12 cellular contexts compared by ENCODE assay signal in genomic region chr2:96409543-96410184, GRCh38.
A peak's percentile ranks its signal among the peaks of the same experiment; 100 is the strongest.
DNase-seq lines count a peak whose midpoint lies in the region; ATAC-seq and TF ChIP-seq lines count a peak whose summit lies in the region.
"Had no signal": no experiment of that assay in that cellular context is flagged by ENCODE, and none has a peak within 500 bp of the region (broad histone marks: within the 10 kb centered on the region; RNA-seq: fewer than 3 reads in every experiment).

No MANE protein-coding gene starts in this region.

- peaks cover 24% of the 10 kb centered on the region for H3K4me1 Mint-ChIP-seq in endodermal cell

- H3K4me3 Mint-ChIP-seq in endodermal cell, result no peak overlapping the region
- H3K4me3 Mint-ChIP-seq: activated naive CD4-positive, alpha-beta T cell treated with anti-CD3 and anti-CD28 coated beads for 36 hours had no signal

- H3K27me3 Mint-ChIP-seq in endodermal cell (ENCODE audit: insufficient read depth), result peaks cover 3% of the 10 kb centered on the region

- H3K4me3 ChIP-seq in endodermal cell (ENCODE audit: low read length), result no peak overlapping the region

- no peaks in the 10 kb centered on the region for H3K27me3 ChIP-seq in endodermal cell (ENCODE audit: control insufficient read depth, insufficient read depth, low read length, poor library complexity, severe bottlenecking)

- peak overlapping the region; percentile 89 for H3K27ac ChIP-seq in endodermal cell (ENCODE audit: low read depth, low read length)
- H3K27ac ChIP-seq: 22Rv1 had no signal

- H3K36me3 Mint-ChIP-seq in endodermal cell (ENCODE audit: low read depth), result no peaks in the 10 kb centered on the region

- DNase-seq in DMS153 treated with DMSO at 0.1 percent for 48 hours (lab: John Stamatoyannopoulos, UW; ENCODE audit: unreplicated experiment), result peak; percentile 1
- DNase-seq in DMS153 (lab: John Stamatoyannopoulos, UW), result no peak
- DNase-seq in NCI-H69 (lab: John Stamatoyannopoulos, UW), result peak; percentile 92
- no peak for DNase-seq in endodermal cell
- DNase-seq in pons (ENCODE audit: low spot score), result peak; percentile 54
- no peak for DNase-seq in stimulated activated CD8-positive, alpha-beta memory T cell treated with anti-CD3 and anti-CD28 coated beads, Interleukin-4, amount 100 ng/mL, for 48 hours
- DNase-seq: activated naive CD4-positive, alpha-beta T cell treated with anti-CD3 and anti-CD28 coated beads for 36 hours; stimulated activated CD4-positive, alpha-beta T cell treated with anti-CD3 and anti-CD28 coated beads, Interleukin-1b, Interleukin-23, amount 100 ng/mL, for 48 hours; trophoblast cell had no signal

- ATAC-seq in HG03196 (IDR thresholded peaks at IDR 0.05; ENCODE audit: unreplicated experiment) (no peak), HG03520 (IDR thresholded peaks at IDR 0.05; ENCODE audit: unreplicated experiment) (no peak)

- H3K9me3 ChIP-seq in endodermal cell (ENCODE audit: control insufficient read depth, low read length), result no peaks in the 10 kb centered on the region

- H3K9me3 Mint-ChIP-seq in endodermal cell, result no peaks in the 10 kb centered on the region
- H3K9me3 Mint-ChIP-seq: activated naive CD4-positive, alpha-beta T cell treated with anti-CD3 and anti-CD28 coated beads for 36 hours had no signal

- H3K36me3 ChIP-seq in endodermal cell (ENCODE audit: control insufficient read depth, insufficient read depth, low read length), result no peaks in the 10 kb centered on the region

- no peak for TF ChIP-seq CTCF in endodermal cell (conservative IDR thresholded peaks at IDR 0.05)

- WGBS in endodermal cell (ENCODE audit: insufficient coverage in 1 of 2, insufficient read length in 1 of 2), 2 experiments, result 68 to 70% methylated on average over 7 to 13 of the region's 13 CpGs

- H3K9ac ChIP-seq in endodermal cell (ENCODE audit: extremely low read depth, low read length, poor library complexity, severe bottlenecking), result no peak overlapping the region

- peaks cover 4% of the 10 kb centered on the region for H3K4me1 ChIP-seq in endodermal cell (ENCODE audit: control insufficient read depth, insufficient read depth, low read length)

- no peak overlapping the region for H3K27ac Mint-ChIP-seq in endodermal cell
- H3K27ac Mint-ChIP-seq: activated naive CD4-positive, alpha-beta T cell treated with anti-CD3 and anti-CD28 coated beads for 36 hours had no signal

Comparison
In these comparisons a context has a peak if more than half of its experiments do, and no peak if none do; other contexts are left out.
1. DNase-seq: peak in DMS153 treated with DMSO at 0.1 percent for 48 hours (single experiment), NCI-H69 (single experiment) and pons (single experiment); none in DMS153 (single experiment), endodermal cell (single experiment) and stimulated activated CD8-positive, alpha-beta memory T cell treated with anti-CD3 and anti-CD28 coated beads, Interleukin-4, amount 100 ng/mL, for 48 hours (single experiment).